Comparison of ENCODE assay signal across 8 cellular contexts in genomic region chr6:26421259-26422144, GRCh38. TPM values are rescaled to one million over a fixed set of nuclear protein-coding genes. Genes with fewer than 3 reads are reported as not detected.
DNase-seq lines count a peak whose midpoint lies in the region; ATAC-seq and TF ChIP-seq lines count a peak whose summit lies in the region.

No MANE protein-coding gene starts in this region.

- peak; percentile 83 for DNase-seq in BJ (ENCODE audit: low read depth)
- peak; percentile 47 for DNase-seq in NCI-H345 (lab: John Stamatoyannopoulos, UW)
- peak; percentile 69 for DNase-seq in WTC11 (ENCODE audit: low spot score)
- peak; percentile 89 for DNase-seq in islet precursor cell
- DNase-seq in smooth muscle cell (lab: John Stamatoyannopoulos, UW; ENCODE audit: unreplicated experiment) = peak; percentile 40

- H3K79me2 ChIP-seq in smooth muscle cell (ENCODE audit: low read depth) = no peaks in the 10 kb centered on the region

- no peak overlapping the region for H3K4me3 Mint-ChIP-seq in WTC11

- H3K4me3 ChIP-seq in BJ (ENCODE audit: low read depth, low read length) (peak overlapping the region; percentile 71), smooth muscle cell (peak overlapping the region; percentile 95)

- 2% methylated on average over 31 of the region's 31 CpGs for WGBS in smooth muscle cell (ENCODE audit: low lambda C conversion rate)

- peaks cover 4% of the 10 kb centered on the region for H3K4me1 Mint-ChIP-seq in WTC11

- peaks cover 26% of the 10 kb centered on the region for H3K9me3 Mint-ChIP-seq in WTC11

- peaks cover 5% of the 10 kb centered on the region for H3F3A ChIP-seq in smooth muscle cell (ENCODE audit: low read depth)

- peak; percentile 91 for ATAC-seq in GM19043 (IDR thresholded peaks at IDR 0.05; ENCODE audit: low read depth, unreplicated experiment)
- ATAC-seq in HG03175 (IDR thresholded peaks at IDR 0.05; ENCODE audit: unreplicated experiment) = peak; percentile 95
- ATAC-seq in WTC11 = peak; percentile 98

- H3K4me2 ChIP-seq in smooth muscle cell = peak overlapping the region; percentile 96

- peaks cover 11% of the 10 kb centered on the region for H3K27me3 Mint-ChIP-seq in WTC11 (ENCODE audit: low read depth)

- peaks cover 21% of the 10 kb centered on the region for H3K36me3 Mint-ChIP-seq in WTC11

- peak overlapping the region; percentile 100 for H2AFZ ChIP-seq in smooth muscle cell (ENCODE audit: low read depth)

- peak overlapping the region; percentile 93 for H3K9ac ChIP-seq in smooth muscle cell (ENCODE audit: low read depth)

- CTCF ChIA-PET in BJ (lab: Yijun Ruan, JAX) (interaction anchor here (0.6 to 2.1 kb wide), 3 partner anchors 13 to 185 kb away, joined by 3 to 8 read pairs (median 3); no protein-coding TSS in a partner anchor), WTC11 (lab: Charles Lee) (interaction anchor here (1.0 to 2.6 kb wide), 4 partner anchors 9 to 80 kb away, joined by 3 to 25 read pairs (median 6); no protein-coding TSS in a partner anchor)

- no peak for TF ChIP-seq CTCF in BJ (IDR thresholded peaks at IDR 0.05; ENCODE audit: insufficient read depth, low read depth, low read length)
- TF ChIP-seq CTCF in WTC11 (IDR thresholded peaks at IDR 0.05) = no peak
- no peak for TF ChIP-seq CTCF in smooth muscle cell (IDR thresholded peaks at IDR 0.05; ENCODE audit: borderline replicate concordance, insufficient read depth, poor library complexity, severe bottlenecking)

- peaks cover 3% of the 10 kb centered on the region; the same call in 1 of the 2 replicates for H3K36me3 ChIP-seq in BJ (ENCODE audit: control insufficient read depth, insufficient read depth, low read length)
- no peaks in the 10 kb centered on the region for H3K36me3 ChIP-seq in smooth muscle cell (ENCODE audit: low read depth)

- H4K20me1 ChIP-seq in smooth muscle cell (ENCODE audit: low read depth) = no peaks in the 10 kb centered on the region

- POLR2A ChIA-PET in BJ (lab: Charles Lee) = no interaction called here
- POLR2A ChIA-PET in WTC11 (lab: Charles Lee) = interaction anchor here (0.6 kb wide), 1 partner anchor 150 kb away, joined by 3 read pairs; a partner anchor contains a TSS

- H3K27ac Mint-ChIP-seq in WTC11 = no peak overlapping the region

- H3K4me1 ChIP-seq in smooth muscle cell (ENCODE audit: low read depth) = peaks cover 4% of the 10 kb centered on the region

- no peaks in the 10 kb centered on the region for H3K27me3 ChIP-seq in BJ (ENCODE audit: control insufficient read depth, insufficient read depth, low read length)
- no peaks in the 10 kb centered on the region for H3K27me3 ChIP-seq in smooth muscle cell (ENCODE audit: low read depth)

- H3K27ac ChIP-seq in cingulate gyrus (ENCODE audit: low read depth, low read length) = peak overlapping the region; percentile 85
- peak overlapping the region; percentile 86 for H3K27ac ChIP-seq in smooth muscle cell (ENCODE audit: low read depth)

- H3K9me3 ChIP-seq in smooth muscle cell (replicated peaks; ENCODE audit: low read depth) = no peaks in the 10 kb centered on the region

TF ChIP-seq in WTC11, 78 proteins besides CTCF, POLR2A, EP300 and RAD21:
- TF ChIP-seq KAT7 (CRISPR knock-in tag; IDR thresholded peaks at IDR 0.05; ENCODE audit: borderline replicate concordance) = no peak
- peak; percentile 29; the same call in 1 of the 2 replicates for TF ChIP-seq NFYB (CRISPR knock-in tag; conservative IDR thresholded peaks at IDR 0.05; ENCODE audit: low read depth)

RNA-seq across cellular contexts. Expression of gene BTN3A3, which starts 18.8 kb away (rescaled TPM):
- polyA plus RNA-seq in BJ (2011; rRNA removed) (13.7 and 15.2 TPM in 2 replicates), smooth muscle cell (1.5 and 2.9 TPM in 2 replicates)
- 6.3 and 7.5 TPM in 2 replicates for polyA minus RNA-seq in BJ (2011; rRNA and poly(A)+ RNA removed)
- total RNA-seq in WTC11 (2021) (4.3 to 4.5 TPM (median 4.5 TPM) in 3 replicates), smooth muscle cell (1.8 and 3.5 TPM in 2 replicates)

RNA-seq across cellular contexts. Expression of gene BTN3A1, which starts 19.4 kb away (rescaled TPM):
- polyA plus RNA-seq in BJ (2011; rRNA removed) = 17.3 and 18.4 TPM in 2 replicates
- 8.9 and 21.7 TPM in 2 replicates for polyA minus RNA-seq in BJ (2011; rRNA and poly(A)+ RNA removed)
- total RNA-seq in WTC11 (2021) = 4.5 to 7.3 TPM (median 7.2 TPM) in 3 replicates
- total RNA-seq in smooth muscle cell = 19.1 and 33.3 TPM in 2 replicates
- 9.2 and 13.5 TPM in 2 replicates for polyA plus RNA-seq in smooth muscle cell

RNA-seq across cellular contexts. Expression of gene BTN2A1, which starts 36.3 kb away (rescaled TPM):
- polyA plus RNA-seq in BJ (2011; rRNA removed) (30.4 and 34.7 TPM in 2 replicates), smooth muscle cell (31.1 and 36.3 TPM in 2 replicates)
- polyA minus RNA-seq in BJ (2011; rRNA and poly(A)+ RNA removed) = 12.9 and 20.4 TPM in 2 replicates
- total RNA-seq in WTC11 (2021) (9.3 to 9.9 TPM (median 9.5 TPM) in 3 replicates), smooth muscle cell (27.2 and 40.5 TPM in 2 replicates)

RNA-seq across cellular contexts. Expression of gene BTN2A2, which starts 38.6 kb away (rescaled TPM):
- polyA plus RNA-seq in BJ (2011; rRNA removed) (11.0 and 14.3 TPM in 2 replicates), smooth muscle cell (6.3 and 12.1 TPM in 2 replicates)
- 18.0 and 19.6 TPM in 2 replicates for polyA minus RNA-seq in BJ (2011; rRNA and poly(A)+ RNA removed)
- total RNA-seq in WTC11 (2021) (15.6 to 18.0 TPM (median 16.2 TPM) in 3 replicates), smooth muscle cell (11.1 and 12.1 TPM in 2 replicates)

RNA-seq across cellular contexts. Expression of gene BTN3A2, which starts 56.5 kb away (rescaled TPM):
- polyA plus RNA-seq in BJ (2011; rRNA removed) = 30.0 and 34.7 TPM in 2 replicates
- 7.6 and 9.2 TPM in 2 replicates for polyA minus RNA-seq in BJ (2011; rRNA and poly(A)+ RNA removed)
- 3.4 to 7.4 TPM (median 7.0 TPM) in 3 replicates for total RNA-seq in WTC11 (2021)
- total RNA-seq in smooth muscle cell = 5.1 and 19.7 TPM in 2 replicates
- polyA plus RNA-seq in smooth muscle cell = 7.6 and 13.3 TPM in 2 replicates

Comparison
In these comparisons a context has a peak if more than half of its experiments do, and no peak if none do; other contexts are left out.
1. Peak in every context shown above with its lines: DNase-seq, ATAC-seq, H3K4me3 ChIP-seq and H3K27ac ChIP-seq.